In genomic region chr17:2197271-2197670, GRCh38 we compare ENCODE assay signal across 26 cellular contexts.
"Had no signal": no experiment of that assay in that cellular context is flagged by ENCODE, and none has a peak within 500 bp of the region (broad histone marks: within the 10 kb centered on the region; RNA-seq: fewer than 3 reads in every experiment).

No MANE protein-coding gene starts in this region.

- H3K27ac Mint-ChIP-seq: activated CD4-positive, alpha-beta memory T cell treated with anti-CD3 and anti-CD28 coated beads for 36 hours; activated CD4-positive, alpha-beta T cell treated with anti-CD3 and anti-CD28 coated beads, Interleukin-2, amount 10 ng/mL, durations not matched to agents 24 days and 14 days; activated T-cell treated with anti-CD3 and anti-CD28 coated beads, Interleukin-2, amount 50 U/mL, for 24 hours; progenitor cell of endocrine pancreas; stimulated activated naive B cell treated with anti-CD40 and anti-IgM and Interleukin-4, amounts not matched to agents 10 μg/mL and 1 μg/mL and 100 μg/mL, for 72 hours; T-helper 1 cell treated with Interleukin-12 subunit alpha and Interleukin-12 subunit beta and Interleukin-4 antibody, amounts not matched to agents 30 μg/mL and 1 μg/mL, for 36 hours had no signal

- H3K27ac ChIP-seq: body of pancreas, epithelial cell of prostate, esophagus squamous epithelium, stomach, tibial artery, upper lobe of right lung, WERI-Rb-1 had no signal

- H3K4me3 Mint-ChIP-seq: activated CD4-positive, alpha-beta memory T cell treated with anti-CD3 and anti-CD28 coated beads for 36 hours; activated CD4-positive, alpha-beta T cell treated with anti-CD3 and anti-CD28 coated beads, Interleukin-2, amount 10 ng/mL, durations not matched to agents 24 days and 14 days; activated T-cell treated with anti-CD3 and anti-CD28 coated beads, Interleukin-2, amount 50 U/mL, for 24 hours; stimulated activated naive B cell treated with anti-CD40 and anti-IgM and Interleukin-4, amounts not matched to agents 10 μg/mL and 1 μg/mL and 100 μg/mL, for 72 hours; T-helper 1 cell treated with Interleukin-12 subunit alpha and Interleukin-12 subunit beta and Interleukin-4 antibody, amounts not matched to agents 30 μg/mL and 1 μg/mL, for 36 hours had no signal

- H3K9me3 ChIP-seq: body of pancreas, esophagus squamous epithelium, ovary, stomach, tibial artery, upper lobe of right lung had no signal

- H3K36me3 ChIP-seq: ovary, upper lobe of right lung had no signal

- FAIRE-seq: colon, frontal cortex had no signal

- H3K4me3 ChIP-seq: body of pancreas, esophagus squamous epithelium, ovary, smooth muscle cell, stomach, tibial artery, upper lobe of right lung had no signal

- H3K27me3 ChIP-seq: body of pancreas, esophagus squamous epithelium, ovary, stomach, tibial artery, upper lobe of right lung had no signal

- DNase-seq: activated CD4-positive, alpha-beta memory T cell treated with anti-CD3 and anti-CD28 coated beads for 36 hours; activated CD4-positive, alpha-beta T cell treated with anti-CD3 and anti-CD28 coated beads, Interleukin-2, amount 10 ng/mL, durations not matched to agents 24 days and 14 days; activated CD8-positive, alpha-beta memory T cell treated with anti-CD3 and anti-CD28 coated beads, Interleukin-2, amount 50 U/mL, for 48 hours; activated naive CD4-positive, alpha-beta T cell; activated T-cell treated with anti-CD3 and anti-CD28 coated beads, Interleukin-2, amount 50 U/mL, for 24 hours; body of pancreas; dermis blood vessel endothelial cell; effector CD4-positive, alpha-beta T cell; esophagus squamous epithelium; left ventricle myocardium superior; ovary; stimulated activated CD4-positive, alpha-beta T cell treated with anti-CD3 and anti-CD28 coated beads, Interleukin-1b, Interleukin-23, amount 100 ng/mL, for 48 hours; stimulated activated naive B cell treated with anti-CD40 and anti-IgM and Interleukin-4, amounts not matched to agents 10 μg/mL and 1 μg/mL and 100 μg/mL, for 72 hours; stomach; T1000; tibial artery; upper lobe of right lung; WERI-Rb-1 had no signal

- H3K4me2 ChIP-seq: smooth muscle cell had no signal

- H3K27me3 Mint-ChIP-seq: activated CD4-positive, alpha-beta memory T cell treated with anti-CD3 and anti-CD28 coated beads for 36 hours; activated CD4-positive, alpha-beta T cell treated with anti-CD3 and anti-CD28 coated beads, Interleukin-2, amount 10 ng/mL, durations not matched to agents 24 days and 14 days; activated T-cell treated with anti-CD3 and anti-CD28 coated beads, Interleukin-2, amount 50 U/mL, for 24 hours; progenitor cell of endocrine pancreas; stimulated activated naive B cell treated with anti-CD40 and anti-IgM and Interleukin-4, amounts not matched to agents 10 μg/mL and 1 μg/mL and 100 μg/mL, for 72 hours had no signal

- H3K9me3 Mint-ChIP-seq: activated CD4-positive, alpha-beta memory T cell treated with anti-CD3 and anti-CD28 coated beads for 36 hours; activated CD4-positive, alpha-beta T cell treated with anti-CD3 and anti-CD28 coated beads, Interleukin-2, amount 10 ng/mL, durations not matched to agents 24 days and 14 days; activated naive CD4-positive, alpha-beta T cell treated with anti-CD3 and anti-CD28 coated beads, Interleukin-2, amount 50 U/mL, for 72 hours; activated T-cell treated with anti-CD3 and anti-CD28 coated beads, Interleukin-2, amount 50 U/mL, for 24 hours; stimulated activated naive B cell treated with anti-CD40 and anti-IgM and Interleukin-4, amounts not matched to agents 10 μg/mL and 1 μg/mL and 100 μg/mL, for 72 hours had no signal

- ATAC-seq: activated CD4-positive, CD25-positive, alpha-beta regulatory T cell treated with anti-CD3 and anti-CD28 coated beads, Interleukin-2, amount 50 U/mL, for 24 hours; activated naive CD4-positive, alpha-beta T cell treated with anti-CD3 and anti-CD28 coated beads, Interleukin-2, amount 50 U/mL, for 72 hours; body of pancreas; left ventricle myocardium superior; stimulated activated naive B cell treated with anti-CD40 and anti-IgM and Interleukin-4, amounts not matched to agents 10 μg/mL and 1 μg/mL and 100 μg/mL, for 72 hours; upper lobe of right lung had no signal
